Comparison of ENCODE assay signal across 8 cellular contexts in the genomic region with DNA sequence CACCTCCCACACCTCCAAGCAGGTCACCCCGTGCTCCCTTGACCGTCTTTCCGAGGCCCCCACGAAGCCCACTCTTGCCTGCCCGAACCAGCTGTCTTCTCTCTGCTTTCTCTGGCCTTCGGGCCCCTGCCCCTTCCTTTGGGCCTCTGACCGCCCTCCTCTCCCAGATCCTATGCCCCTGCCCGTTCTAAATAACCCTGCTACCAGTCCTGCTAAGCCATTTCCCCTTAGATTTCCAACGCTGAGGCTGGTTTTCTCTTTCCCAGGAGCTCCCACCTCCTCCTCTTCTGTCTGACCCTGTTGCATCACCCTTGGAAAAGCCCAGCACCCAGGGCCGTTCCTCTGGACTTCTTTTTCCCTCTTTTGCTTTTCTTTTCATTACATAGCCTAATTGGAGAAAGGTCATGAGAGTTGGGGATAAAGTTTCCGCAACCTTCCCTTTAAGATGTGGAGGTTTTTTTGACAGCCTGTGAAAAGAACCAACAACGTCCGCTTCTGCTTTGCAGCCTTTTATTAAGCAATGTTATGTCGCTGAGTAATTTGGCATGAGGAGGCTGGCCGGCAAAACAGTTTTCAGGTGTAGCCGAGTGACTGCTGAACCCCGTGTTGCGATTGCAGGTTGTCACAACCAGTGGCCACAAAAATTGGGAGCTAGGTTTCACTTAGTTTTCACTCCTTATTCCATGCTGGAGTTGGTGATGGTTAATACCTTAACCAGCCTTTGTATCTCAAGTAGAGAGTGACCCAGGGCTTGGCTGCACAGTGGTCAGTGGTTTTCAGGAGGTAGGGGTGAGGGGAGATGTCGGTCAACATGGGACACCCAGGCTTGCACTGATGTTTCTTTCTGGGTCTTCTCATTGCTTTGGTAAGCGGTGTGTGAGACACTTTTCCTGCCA. TPM values are rescaled to one million over a fixed set of nuclear protein-coding genes. Genes with fewer than 3 reads are reported as not detected.
DNase-seq lines count a peak whose midpoint lies in the region; ATAC-seq and TF ChIP-seq lines count a peak whose summit lies in the region.

No MANE protein-coding gene starts in this region.

- intact Hi-C loops in lower leg skin (cut with DNase I; ENCODE audit: low total_unique reads), result no loop called here

- H3K27ac ChIP-seq in ectodermal cell (ENCODE audit: insufficient read depth, low read depth, low read length, poor library complexity, severe bottlenecking) (no peak overlapping the region), thymus (ENCODE audit: low read depth) (peak overlapping the region; percentile 88)

- H3K36me3 ChIP-seq in GM06990 (ENCODE audit: control insufficient read depth, insufficient read depth, low read length) (no peaks in the 10 kb centered on the region), ectodermal cell (ENCODE audit: control insufficient read depth, insufficient read depth, low read length) (no peaks in the 10 kb centered on the region), thymus (ENCODE audit: control insufficient read depth, insufficient read depth) (peaks cover 5% of the 10 kb centered on the region)

- no peak for ATAC-seq in GM21619 (IDR thresholded peaks at IDR 0.05; ENCODE audit: unreplicated experiment)

- in situ Hi-C loops in ACHN (cut with HindIII; ENCODE audit: low pct_ligation_motif_present, low pct_unique_long_range_greater_than_20kb, low sequenced_read_pairs), result no loop called here

- H3K4me3 ChIP-seq in GM06990 (replicated peaks; ENCODE audit: low read depth, low read length), result peak overlapping the region; percentile 87
- H3K4me3 ChIP-seq in ectodermal cell (ENCODE audit: insufficient read depth, low read depth, low read length), result peak overlapping the region; percentile 77
- H3K4me3 ChIP-seq in lower leg skin (ENCODE audit: low read depth, poor library complexity, severe bottlenecking), result peak overlapping the region; percentile 52
- H3K4me3 ChIP-seq in thymus (ENCODE audit: low read length), result peak overlapping the region; percentile 95

- no peaks in the 10 kb centered on the region for H3K9me3 ChIP-seq in ectodermal cell (ENCODE audit: control insufficient read depth, low read length)
- no peaks in the 10 kb centered on the region for H3K9me3 ChIP-seq in thymus (ENCODE audit: control insufficient read depth)

- H3K4me1 ChIP-seq in ectodermal cell (ENCODE audit: control insufficient read depth, insufficient read depth, low read length) (peaks cover 4% of the 10 kb centered on the region), thymus (ENCODE audit: control insufficient read depth, insufficient read depth, low read length) (peaks cover 8% of the 10 kb centered on the region)

- no peak for TF ChIP-seq CTCF in GM06990 (IDR thresholded peaks at IDR 0.05; ENCODE audit: insufficient read depth, low read length, poor library complexity, severe bottlenecking)
- TF ChIP-seq CTCF in lower leg skin (IDR thresholded peaks at IDR 0.05), result no peak

- WGBS in ectodermal cell, 2 experiments, result 12 to 15% methylated on average over 19 to 20 of the region's 20 CpGs
- WGBS in lower leg skin, 2 donors, result 10% methylated on average over 20 of the region's 20 CpGs
- WGBS in thymus, result 9% methylated on average over 20 of the region's 20 CpGs

- peak; percentile 30 for DNase-seq in ACHN
- peak; percentile 24 for DNase-seq in GM06990 (ENCODE audit: extremely low read depth, insufficient read length)
- DNase-seq in HuH-7.5 (ENCODE audit: low spot score), result peak; percentile 54
- peak; percentile 52 for DNase-seq in SW480 (ENCODE audit: low spot score)
- DNase-seq in lower leg skin (ENCODE audit: low spot score in 2 of 2), result peak; percentile 25 to 87

- TF ChIP-seq POLR2A in lower leg skin (IDR thresholded peaks at IDR 0.05), result no peak

- H3K27me3 ChIP-seq in GM06990 (replicated peaks; ENCODE audit: control insufficient read depth, insufficient read depth, low read length) (no peaks in the 10 kb centered on the region), ectodermal cell (ENCODE audit: control insufficient read depth, insufficient read depth, low read length, poor library complexity, severe bottlenecking) (peaks cover 10% of the 10 kb centered on the region), thymus (ENCODE audit: control insufficient read depth, insufficient read depth) (no peaks in the 10 kb centered on the region)

RNA-seq across cellular contexts. Expression of gene BLTP3A, which starts 1.0 kb away (rescaled TPM):
- 12.7 TPM for polyA plus RNA-seq in ectodermal cell (2013, experiment 1 of 4)
- 15.6 TPM for polyA plus RNA-seq in ectodermal cell (2013, experiment 2 of 4)
- 11.1 TPM for polyA plus RNA-seq in ectodermal cell (2013, experiment 3 of 4)
- 13.0 TPM for polyA plus RNA-seq in ectodermal cell (2013, experiment 4 of 4)
- 1 to 10 TPM; 5.6 to 9.0 (median 7.4) TPM for total RNA-seq in lower leg skin
- polyA plus RNA-seq in thymus, result 3.9 TPM

RNA-seq across cellular contexts. Expression of gene SNRPC, which starts 35.5 kb away (rescaled TPM):
- polyA plus RNA-seq in ectodermal cell (2013, experiment 1 of 4), result 244 TPM
- 231 TPM for polyA plus RNA-seq in ectodermal cell (2013, experiment 2 of 4)
- 234 TPM for polyA plus RNA-seq in ectodermal cell (2013, experiment 3 of 4)
- polyA plus RNA-seq in ectodermal cell (2013, experiment 4 of 4), result 248 TPM
- total RNA-seq in lower leg skin, result 10 to 100 TPM; 38.4 to 51.0 (median 43.9) TPM
- polyA plus RNA-seq in thymus, result 100 TPM
